ENCODE assay signal across 24 cellular contexts in genomic region chr1:65572701-65573421, GRCh38.
A peak's percentile ranks its signal among the peaks of the same experiment; 100 is the strongest.
DNase-seq lines count a peak whose midpoint lies in the region; ATAC-seq, FAIRE-seq and TF ChIP-seq lines count a peak whose summit lies in the region.
"Had no signal": no experiment of that assay in that cellular context is flagged by ENCODE, and none has a peak within 500 bp of the region (broad histone marks: within the 10 kb centered on the region; RNA-seq: fewer than 3 reads in every experiment).

No MANE protein-coding gene starts in this region.

- H3K18ac ChIP-seq in IMR-90 (ENCODE audit: low read depth, low read length) = no peak overlapping the region
- no peak overlapping the region for H3K18ac ChIP-seq in H1 (ENCODE audit: extremely low read depth, low read length)

- BruUV-seq in IMR-90 (replicated peaks; lab: Mats Ljungman, UMichigan) = no TSS peak

- WGBS in IMR-90 (ENCODE audit: extremely low coverage in 2 of 2, insufficient read length in 1 of 2), 2 experiments = 100% methylated on average over 1 of the region's 10 CpGs; no CpG with 5 or more reads in 1 of the 2 experiments
- 83% methylated on average over 10 of the region's 10 CpGs; no CpG with 5 or more reads in 1 of the 2 experiments for WGBS in H1 (ENCODE audit: extremely low coverage in 1 of 2, insufficient coverage in 1 of 2, insufficient read length in 1 of 2, insufficient replicate concordance in 2 of 2, low coverage in 1 of 2, low lambda C conversion rate in 2 of 2, missing lambda C conversion rate in 1 of 2), 2 experiments

- H3K79me1 ChIP-seq in IMR-90 (ENCODE audit: low read depth in 1 of 2, low read length in 2 of 2) (no peaks in the 10 kb centered on the region), H1 (ENCODE audit: low read depth, low read length) (no peaks in the 10 kb centered on the region)

- no peaks in the 10 kb centered on the region for H3K79me2 ChIP-seq in H1 (ENCODE audit: control insufficient read depth in 1 of 2, insufficient read depth in 2 of 2, low read length in 2 of 2)

- H2AK9ac ChIP-seq in IMR-90 (replicated peaks; ENCODE audit: low read depth, low read length, poor library complexity) = peak overlapping the region; percentile 70

- H2BK120ac ChIP-seq in IMR-90 (ENCODE audit: low read depth, low read length) = no peak overlapping the region
- no peak overlapping the region for H2BK120ac ChIP-seq in H1 (replicated peaks; ENCODE audit: low read depth, low read length)

- TF ChIP-seq CTCF in IMR-90 (conservative IDR thresholded peaks at IDR 0.05; ENCODE audit: low read depth, low read length) = no peak
- no peak for TF ChIP-seq CTCF in H1 (IDR thresholded peaks at IDR 0.05; ENCODE audit: control extremely low read depth in 1 of 3, insufficient read depth in 1 of 3, low read depth in 1 of 3, low read length in 3 of 3)
- TF ChIP-seq CTCF in nephron progenitor cell (IDR thresholded peaks at IDR 0.05) = no peak
- TF ChIP-seq CTCF in dorsolateral prefrontal cortex (IDR thresholded peaks at IDR 0.05 in 54 of 56, conservative IDR thresholded peaks at IDR 0.05 in 2 of 56; ENCODE audit: low read depth in 1 of 56, partially characterized antibody in 56 of 56) = no peak

- no peak for TF ChIP-seq EP300 in H1 (IDR thresholded peaks at IDR 0.05; ENCODE audit: borderline replicate concordance in 1 of 2, low read depth in 2 of 2, low read length in 2 of 2)

- H2AFZ ChIP-seq in IMR-90 (replicated peaks; ENCODE audit: low read length, poor library complexity) = peak overlapping the region; percentile 46
- H2AFZ ChIP-seq in H1 (ENCODE audit: low read length) = no peak overlapping the region
- H2AFZ ChIP-seq: GM23338 had no signal

- H2AK5ac ChIP-seq in IMR-90 (ENCODE audit: low read depth, low read length) (no peak overlapping the region), H1 (ENCODE audit: low read depth, low read length) (no peak overlapping the region)

- peak overlapping the region; percentile 42 for H3K27ac Mint-ChIP-seq in nephron progenitor cell
- H3K27ac Mint-ChIP-seq: CD4-positive, alpha-beta T cell; GM23338; IgD-negative memory B cell had no signal

- in situ Hi-C loops in IMR-90 (cut with MboI; ENCODE audit: low sequenced_read_pairs) = no loop called here

- DNase-seq in NCI-H1694 treated with DMSO at 0.1 percent for 48 hours (lab: John Stamatoyannopoulos, UW) = peak; percentile 22
- DNase-seq in NCI-H1694 (lab: John Stamatoyannopoulos, UW) = no peak
- DNase-seq in IMR-90 = no peak
- no peak for DNase-seq in H1 (ENCODE audit: low read depth in 1 of 2, low spot score in 2 of 2)
- DNase-seq in nephron progenitor cell = no peak
- DNase-seq in HT-29 (ENCODE audit: low spot score) = no peak
- DNase-seq in dorsolateral prefrontal cortex = no peak
- DNase-seq: ACHN; CD4-positive, alpha-beta T cell; COR-L47; DND-41; HCEC 1CT; Karpas-422; NCI-H187; OCI-M1 had no signal

- no peak overlapping the region for H2BK20ac ChIP-seq in IMR-90 (ENCODE audit: low read depth, low read length)
- H2BK20ac ChIP-seq in H1 (ENCODE audit: low read length) = no peak overlapping the region

- TF ChIP-seq POLR2A in IMR-90 (IDR thresholded peaks at IDR 0.05; ENCODE audit: low read depth, low read length) = no peak
- no peak for TF ChIP-seq POLR2A in H1 (IDR thresholded peaks at IDR 0.05; ENCODE audit: control extremely low read depth in 1 of 2, low read depth in 2 of 2, low read length in 2 of 2)

- no peaks in the 10 kb centered on the region for H3K9me1 ChIP-seq in IMR-90 (ENCODE audit: insufficient read depth, low read length)

- no peak overlapping the region for H3K4me3 Mint-ChIP-seq in nephron progenitor cell
- H3K4me3 Mint-ChIP-seq: CD4-positive, alpha-beta T cell; GM23338; IgD-negative memory B cell had no signal

- H3K27ac ChIP-seq in IMR-90 (ENCODE audit: insufficient read depth, low read length) (no peak overlapping the region), H1 (ENCODE audit: low read depth, low read length) (no peak overlapping the region), dorsolateral prefrontal cortex (no peak overlapping the region)
- H3K27ac ChIP-seq: 22Rv1, BLaER1, SK-N-MC had no signal

- H3K36me3 Mint-ChIP-seq in nephron progenitor cell (ENCODE audit: low read depth) = no peaks in the 10 kb centered on the region

- no peak overlapping the region for H4K8ac ChIP-seq in IMR-90 (ENCODE audit: low read depth in 2 of 2, low read length in 2 of 2)
- no peak overlapping the region; the same call in 1 of the 2 replicates for H4K8ac ChIP-seq in H1 (ENCODE audit: extremely low read depth, insufficient read depth, low read length)

- H2BK5ac ChIP-seq in IMR-90 (ENCODE audit: low read depth, low read length, poor library complexity, severe bottlenecking) (no peak overlapping the region), H1 (ENCODE audit: low read depth, low read length) (no peak overlapping the region)

- no peaks in the 10 kb centered on the region for H3K27me3 Mint-ChIP-seq in nephron progenitor cell (ENCODE audit: low read depth, poor library complexity)
- H3K27me3 Mint-ChIP-seq: CD4-positive, alpha-beta T cell; IgD-negative memory B cell had no signal

- H3K36me3 ChIP-seq in IMR-90 (ENCODE audit: control insufficient read depth, insufficient read depth, low read length) (no peaks in the 10 kb centered on the region), H1 (ENCODE audit: control insufficient read depth in 2 of 4, insufficient read depth in 4 of 4, low read length in 3 of 4) (no peaks in the 10 kb centered on the region)
- H3K36me3 ChIP-seq: BLaER1 had no signal

- H3K23ac ChIP-seq in IMR-90 (ENCODE audit: low read depth, low read length) = no peak overlapping the region
- H3K23ac ChIP-seq in H1 (ENCODE audit: insufficient read length) = no peak overlapping the region

- no peaks in the 10 kb centered on the region for H3K9me3 Mint-ChIP-seq in nephron progenitor cell
- H3K9me3 Mint-ChIP-seq: GM23338, IgD-negative memory B cell had no signal

- H3K14ac ChIP-seq in IMR-90 (replicated peaks; ENCODE audit: low read depth, low read length) = no peak overlapping the region
- H3K14ac ChIP-seq in H1 (ENCODE audit: insufficient read length) = no peak overlapping the region

- H3K56ac ChIP-seq in IMR-90 (ENCODE audit: extremely low read depth, insufficient read depth, low read length) = no peak overlapping the region
- H3K56ac ChIP-seq in H1 (replicated peaks; ENCODE audit: insufficient read length, low read depth, low read length) = no peak overlapping the region

- H3K9me3 ChIP-seq in IMR-90 (ENCODE audit: control insufficient read depth, insufficient read depth, low read length) (no peaks in the 10 kb centered on the region), H1 (ENCODE audit: insufficient read depth in 2 of 2, low read depth in 1 of 2, low read length in 1 of 2) (no peaks in the 10 kb centered on the region)
- H3K9me3 ChIP-seq: BLaER1 had no signal

- H3K4me1 Mint-ChIP-seq in nephron progenitor cell = no peaks in the 10 kb centered on the region
- H3K4me1 Mint-ChIP-seq: IgD-negative memory B cell had no signal

- no peaks in the 10 kb centered on the region for H3K27me3 ChIP-seq in IMR-90 (ENCODE audit: control insufficient read depth, insufficient read depth, low read length)
- H3K27me3 ChIP-seq in H1 (replicated peaks in 1 of 4; ENCODE audit: control insufficient read depth in 3 of 4, extremely low read depth in 1 of 4, insufficient read depth in 3 of 4, low read length in 3 of 4) = no peaks in the 10 kb centered on the region
- H3K27me3 ChIP-seq in dorsolateral prefrontal cortex = no peaks in the 10 kb centered on the region
- H3K27me3 ChIP-seq: BLaER1 had no signal

- H3K4ac ChIP-seq in IMR-90 (ENCODE audit: low read depth, low read length) (no peak overlapping the region), H1 (replicated peaks; ENCODE audit: insufficient read length, low read depth, low read length) (no peak overlapping the region)

- intact Hi-C loops in IMR-90 (cut with micrococcal nuclease) (no loop called here), dorsolateral prefrontal cortex (cut with DNase I) (no loop called here)

- no peak overlapping the region for H2BK12ac ChIP-seq in H1 (ENCODE audit: low read depth, low read length)

- ATAC-seq in IMR-90 (ENCODE audit: low read depth) (no peak), GM18868 (IDR thresholded peaks at IDR 0.05; ENCODE audit: unreplicated experiment) (no peak)
- ATAC-seq: GM23338, Right ventricle myocardium inferior had no signal

- dilution Hi-C loops in IMR-90 (cut with HindIII; ENCODE audit: low sequenced_read_pairs, unreplicated experiment) = no loop called here

- H3K4me3 ChIP-seq in IMR-90 (ENCODE audit: insufficient read depth, low read depth, low read length) (no peak overlapping the region), H1 (ENCODE audit: extremely low read depth in 1 of 4, insufficient read depth in 2 of 4, low read depth in 3 of 4, low read length in 4 of 4) (no peak overlapping the region), dorsolateral prefrontal cortex (no peak overlapping the region)
- H3K4me3 ChIP-seq: BLaER1, GM23338, SK-N-MC had no signal

- H3K23me2 ChIP-seq in H1 (ENCODE audit: low read depth, low read length) = no peaks in the 10 kb centered on the region

- TF ChIP-seq RAD21 in IMR-90 (IDR thresholded peaks at IDR 0.05; ENCODE audit: low read length) (no peak), H1 (IDR thresholded peaks at IDR 0.05 in 1 of 2, conservative IDR thresholded peaks at IDR 0.05 in 1 of 2; ENCODE audit: low read depth in 2 of 2, low read length in 2 of 2) (no peak)

- CTCF ChIA-PET in IMR-90 (lab: Yijun Ruan, JAX) (no interaction called here), H1 (lab: Charles Lee; ENCODE audit: partially characterized antibody) (interaction anchor here (0.7 to 0.8 kb wide), 2 partner anchors 113 to 115 kb away, joined by 3 read pairs; no protein-coding TSS in a partner anchor)

- H3K4me1 ChIP-seq in IMR-90 (ENCODE audit: control insufficient read depth, insufficient read depth, low read length) (no peaks in the 10 kb centered on the region), H1 (replicated peaks in 1 of 4; ENCODE audit: control insufficient read depth in 3 of 4, insufficient read depth in 4 of 4, low read length in 3 of 4) (no peaks in the 10 kb centered on the region)
- H3K4me1 ChIP-seq: BLaER1 had no signal

- no peak overlapping the region for H2BK15ac ChIP-seq in IMR-90 (ENCODE audit: low read depth, low read length)
- peak overlapping the region; percentile 47; the same call in 1 of the 2 replicates for H2BK15ac ChIP-seq in H1 (ENCODE audit: low read length)

- H3K9ac ChIP-seq in IMR-90 (ENCODE audit: low read depth, low read length) (no peak overlapping the region), H1 (replicated peaks in 1 of 4; ENCODE audit: extremely low read depth in 1 of 4, low read depth in 3 of 4, low read length in 3 of 4) (no peak overlapping the region)
- H3K9ac ChIP-seq: BLaER1 had no signal

- no peak for FAIRE-seq in H1 (lab: Jason Lieb, UNC)
- FAIRE-seq: GM12891, HTR-8/SVneo had no signal

- POLR2A ChIA-PET in IMR-90 (lab: Charles Lee; ENCODE audit: unreplicated experiment) = no interaction called here
- POLR2A ChIA-PET in H1 (lab: Charles Lee; ENCODE audit: partially characterized antibody) = no interaction called here

- H4K5ac ChIP-seq in IMR-90 (ENCODE audit: low read depth, low read length) = no peak overlapping the region
- no peak overlapping the region for H4K5ac ChIP-seq in H1 (ENCODE audit: insufficient read length, low read depth, low read length)

- H4K20me1 ChIP-seq in IMR-90 (ENCODE audit: insufficient read depth, low read length) (no peaks in the 10 kb centered on the region), H1 (replicated peaks in 1 of 2; ENCODE audit: control insufficient read depth in 1 of 2, insufficient read depth in 2 of 2, low read length in 2 of 2) (no peaks in the 10 kb centered on the region)
- H4K20me1 ChIP-seq: BLaER1 had no signal

- no peak overlapping the region for H3K4me2 ChIP-seq in IMR-90 (ENCODE audit: low read depth, low read length)
- no peak overlapping the region for H3K4me2 ChIP-seq in H1 (ENCODE audit: insufficient read depth in 1 of 2, low read depth in 2 of 2, low read length in 2 of 2)
- H3K4me2 ChIP-seq: BLaER1, GM23338 had no signal

- H4K91ac ChIP-seq in IMR-90 (ENCODE audit: insufficient read depth, low read depth, low read length) (no peak overlapping the region), H1 (replicated peaks; ENCODE audit: insufficient read length, low read length) (no peak overlapping the region)
